In genomic region chr2:218125626-218126080, GRCh38 we compare ENCODE assay signal across 13 cellular contexts. TPM values are rescaled to one million over a fixed set of nuclear protein-coding genes. Genes with fewer than 3 reads are reported as not detected.
A peak's percentile ranks its signal among the peaks of the same experiment; 100 is the strongest.
DNase-seq lines count a peak whose midpoint lies in the region; ATAC-seq and TF ChIP-seq lines count a peak whose summit lies in the region.
"Had no signal": no experiment of that assay in that cellular context is flagged by ENCODE, and none has a peak within 500 bp of the region (broad histone marks: within the 10 kb centered on the region; RNA-seq: fewer than 3 reads in every experiment).

Gene CXCR2 (plus strand): TSS chr2:218126028. CDS start chr2:218134802, 8,774 bp downstream.

- H3K4me3 ChIP-seq in left ventricle myocardium inferior (no peak within 1 kb of the TSS), mesenchymal stem cell (ENCODE audit: insufficient read depth in 1 of 2, low read depth in 1 of 2, low read length in 2 of 2) (no peak within 1 kb of the TSS)

- no peak within 1 kb of the TSS for H4K91ac ChIP-seq in mesenchymal stem cell (ENCODE audit: low read length)

- H2AK5ac ChIP-seq in mesenchymal stem cell (ENCODE audit: low read length, severe bottlenecking) = no peak within 1 kb of the TSS

- H3K14ac ChIP-seq in mesenchymal stem cell (ENCODE audit: low read length in 2 of 2) = no peak within 1 kb of the TSS

- H3K23ac ChIP-seq in mesenchymal stem cell (ENCODE audit: low read length in 2 of 2) = no peak within 1 kb of the TSS

- peaks cover 10% of the 10 kb centered on the region for H3K4me1 Mint-ChIP-seq in activated naive CD4-positive, alpha-beta T cell treated with anti-CD3 and anti-CD28 coated beads, Interleukin-2, amount 50 U/mL, for 24 hours
- peaks cover 16% of the 10 kb centered on the region for H3K4me1 Mint-ChIP-seq in stimulated activated effector memory CD8-positive, alpha-beta T cell treated with anti-CD3 and anti-CD28 coated beads, Interleukin-12 subunit alpha, Interleukin-12 subunit beta, amount 100 ng/mL, for 72 hours
- H3K4me1 Mint-ChIP-seq: nephron had no signal

- DNase-seq in activated naive CD4-positive, alpha-beta T cell treated with anti-CD3 and anti-CD28 coated beads, Interleukin-2, amount 50 U/mL, for 16 hours = no peak
- DNase-seq in SIG-M5 (lab: John Stamatoyannopoulos, UW) = peak; percentile 38
- DNase-seq in left ventricle myocardium inferior = peak; percentile 33
- DNase-seq in stimulated activated effector memory CD8-positive, alpha-beta T cell treated with anti-CD3 and anti-CD28 coated beads, Interleukin-12 subunit alpha, Interleukin-12 subunit beta, amount 100 ng/mL, for 72 hours (ENCODE audit: low spot score in 2 of 2) = no peak
- DNase-seq in mesenchymal stem cell = no peak
- no peak for DNase-seq in NCI-H187 (lab: John Stamatoyannopoulos, UW)
- DNase-seq: activated CD4-positive, alpha-beta T cell treated with anti-CD3 and anti-CD28 coated beads for 4 hours; foreskin melanocyte; NCI-H524 treated with DMSO at 0.1 percent for 48 hours had no signal

- TF ChIP-seq CTCF in left ventricle myocardium inferior (IDR thresholded peaks at IDR 0.05; ENCODE audit: borderline replicate concordance) = no peak

- no peak within 1 kb of the TSS for H3K9ac ChIP-seq in mesenchymal stem cell (ENCODE audit: low read length)

- H3K18ac ChIP-seq in mesenchymal stem cell (ENCODE audit: low read depth in 1 of 2, low read length in 2 of 2) = no peak within 1 kb of the TSS

- peaks cover 1% of the 10 kb centered on the region for H3K36me3 Mint-ChIP-seq in activated naive CD4-positive, alpha-beta T cell treated with anti-CD3 and anti-CD28 coated beads, Interleukin-2, amount 50 U/mL, for 24 hours
- H3K36me3 Mint-ChIP-seq in stimulated activated effector memory CD8-positive, alpha-beta T cell treated with anti-CD3 and anti-CD28 coated beads, Interleukin-12 subunit alpha, Interleukin-12 subunit beta, amount 100 ng/mL, for 72 hours = no peaks in the 10 kb centered on the region

- peaks cover 5% of the 10 kb centered on the region for H3K27me3 Mint-ChIP-seq in activated naive CD4-positive, alpha-beta T cell treated with anti-CD3 and anti-CD28 coated beads, Interleukin-2, amount 50 U/mL, for 24 hours

- H2BK15ac ChIP-seq in mesenchymal stem cell (ENCODE audit: low read depth, poor library complexity, severe bottlenecking) = no peak within 1 kb of the TSS

- H3K4me2 ChIP-seq in mesenchymal stem cell (ENCODE audit: low read length, poor library complexity, severe bottlenecking) = no peak within 1 kb of the TSS

- H3K27me3 ChIP-seq in left ventricle myocardium inferior (ENCODE audit: low read depth) (peaks cover 27% of the 10 kb centered on the region), mesenchymal stem cell (ENCODE audit: control insufficient read depth in 1 of 2, insufficient read depth in 1 of 2, low read length in 2 of 2) (peaks cover 47 to 57% of the 10 kb centered on the region in 2 experiments)

- no peak within 1 kb of the TSS for H2BK12ac ChIP-seq in mesenchymal stem cell (ENCODE audit: low read length in 2 of 2)

- H4K8ac ChIP-seq in mesenchymal stem cell (ENCODE audit: low read length) = no peak within 1 kb of the TSS

- intact Hi-C loops in left ventricle myocardium inferior (cut with micrococcal nuclease) = no loop called here

- peak; percentile 34 for ATAC-seq in stimulated activated effector memory CD8-positive, alpha-beta T cell treated with anti-CD3 and anti-CD28 coated beads, Interleukin-12 subunit alpha, Interleukin-12 subunit beta, amount 100 ng/mL, for 72 hours
- ATAC-seq in HG03135 (IDR thresholded peaks at IDR 0.05; ENCODE audit: unreplicated experiment) = no peak
- ATAC-seq: HCT116 had no signal

- no peak within 1 kb of the TSS for H2AFZ ChIP-seq in mesenchymal stem cell (ENCODE audit: low read depth, low read length)

- H3K79me1 ChIP-seq in mesenchymal stem cell (replicated peaks; ENCODE audit: low read length, poor library complexity, severe bottlenecking) = no peaks in the 10 kb centered on the region

- H3K27ac Mint-ChIP-seq in activated naive CD4-positive, alpha-beta T cell treated with anti-CD3 and anti-CD28 coated beads, Interleukin-2, amount 50 U/mL, for 24 hours = no peak within 1 kb of the TSS
- peak within 1 kb of the TSS; percentile 73 for H3K27ac Mint-ChIP-seq in stimulated activated effector memory CD8-positive, alpha-beta T cell treated with anti-CD3 and anti-CD28 coated beads, Interleukin-12 subunit alpha, Interleukin-12 subunit beta, amount 100 ng/mL, for 72 hours
- H3K27ac Mint-ChIP-seq: nephron had no signal

- H3K4ac ChIP-seq in mesenchymal stem cell (ENCODE audit: low read depth in 1 of 2, low read length in 2 of 2) = no peak within 1 kb of the TSS

- H3K4me3 Mint-ChIP-seq in activated naive CD4-positive, alpha-beta T cell treated with anti-CD3 and anti-CD28 coated beads, Interleukin-2, amount 50 U/mL, for 24 hours = peak within 1 kb of the TSS; percentile 63
- peak within 1 kb of the TSS; percentile 39 for H3K4me3 Mint-ChIP-seq in stimulated activated effector memory CD8-positive, alpha-beta T cell treated with anti-CD3 and anti-CD28 coated beads, Interleukin-12 subunit alpha, Interleukin-12 subunit beta, amount 100 ng/mL, for 72 hours
- H3K4me3 Mint-ChIP-seq: nephron had no signal

- H3K27ac ChIP-seq in left ventricle myocardium inferior (replicated peaks) (no peak within 1 kb of the TSS), mesenchymal stem cell (ENCODE audit: low read length, poor library complexity, severe bottlenecking) (no peak within 1 kb of the TSS)

- no peaks in the 10 kb centered on the region for H3K36me3 ChIP-seq in left ventricle myocardium inferior
- H3K36me3 ChIP-seq in mesenchymal stem cell (ENCODE audit: control insufficient read depth in 1 of 2, insufficient read depth in 2 of 2, low read depth in 1 of 2, low read length in 2 of 2) = no peaks in the 10 kb centered on the region

- H3K9me3 ChIP-seq in left ventricle myocardium inferior (replicated peaks) = peaks cover 24% of the 10 kb centered on the region
- H3K9me3 ChIP-seq in mesenchymal stem cell (ENCODE audit: control insufficient read depth, low read length) = peaks cover 17% of the 10 kb centered on the region

- no peak within 1 kb of the TSS for H2BK5ac ChIP-seq in mesenchymal stem cell (ENCODE audit: low read depth, low read length, poor library complexity, severe bottlenecking)

- H3K4me1 ChIP-seq in left ventricle myocardium inferior = peaks cover 9% of the 10 kb centered on the region
- H3K4me1 ChIP-seq in mesenchymal stem cell (ENCODE audit: control insufficient read depth, insufficient read depth, low read depth, low read length) = no peaks in the 10 kb centered on the region

- no peak within 1 kb of the TSS for H2BK120ac ChIP-seq in mesenchymal stem cell (ENCODE audit: low read depth, low read length)

- H3K9me3 Mint-ChIP-seq in activated naive CD4-positive, alpha-beta T cell treated with anti-CD3 and anti-CD28 coated beads, Interleukin-2, amount 50 U/mL, for 24 hours = no peaks in the 10 kb centered on the region
- H3K9me3 Mint-ChIP-seq in stimulated activated effector memory CD8-positive, alpha-beta T cell treated with anti-CD3 and anti-CD28 coated beads, Interleukin-12 subunit alpha, Interleukin-12 subunit beta, amount 100 ng/mL, for 72 hours = peaks cover 5% of the 10 kb centered on the region

- WGBS in mesenchymal stem cell = 58% methylated on average over 8 of the region's 8 CpGs

RNA-seq across cellular contexts. Expression of gene CXCR2, which starts in this region (rescaled TPM):
- 0.96 TPM for total RNA-seq in left ventricle myocardium inferior
- not detected for polyA plus RNA-seq in mesenchymal stem cell (2013, experiment 1 of 2)
- not detected for polyA plus RNA-seq in mesenchymal stem cell (2013, experiment 2 of 2)

Comparison
In these comparisons a context has a peak if more than half of its experiments do, and no peak if none do; other contexts are left out.
1. Peak in DNase-seq in left ventricle myocardium inferior; RNA of the gene not detected or under 1 TPM.